ENCODE assay signal across 19 cellular contexts in genomic region chr1:205445653-205445955, GRCh38. TPM values are rescaled to one million over a fixed set of nuclear protein-coding genes. Genes with fewer than 3 reads are reported as not detected.
A peak's percentile ranks its signal among the peaks of the same experiment; 100 is the strongest.
DNase-seq lines count a peak whose midpoint lies in the region; ATAC-seq, FAIRE-seq and TF ChIP-seq lines count a peak whose summit lies in the region.
"Had no signal": no experiment of that assay in that cellular context is flagged by ENCODE, and none has a peak within 500 bp of the region (broad histone marks: within the 10 kb centered on the region; RNA-seq: fewer than 3 reads in every experiment).

No MANE protein-coding gene starts in this region.

- no peaks in the 10 kb centered on the region; the same call in 1 of the 2 replicates for H3K27me3 ChIP-seq in H9 (ENCODE audit: insufficient read depth, low read length)
- no peaks in the 10 kb centered on the region for H3K27me3 ChIP-seq in astrocyte (ENCODE audit: insufficient read depth, low read length)
- peaks cover 24% of the 10 kb centered on the region for H3K27me3 ChIP-seq in iPS-15b (ENCODE audit: control insufficient read depth, insufficient read depth, low read length)
- H3K27me3 ChIP-seq in psoas muscle (ENCODE audit: insufficient read depth in 3 of 3, low read length in 2 of 3), result no peaks in the 10 kb centered on the region

- H3K27ac ChIP-seq in H9 (ENCODE audit: insufficient read length, low read depth, low read length) (peak overlapping the region; percentile 44), astrocyte (ENCODE audit: low read depth, low read length) (no peak overlapping the region), psoas muscle (no peak overlapping the region)
- H3K27ac ChIP-seq: lower lobe of right lung had no signal

- H2BK20ac ChIP-seq in H9 (ENCODE audit: low read depth, low read length, poor library complexity, severe bottlenecking), result no peak overlapping the region

- H3K4me1 Mint-ChIP-seq in H9 (peaks cover 91 to 94% of the 10 kb centered on the region in 2 experiments), astrocyte (ENCODE audit: low read depth, unreplicated experiment) (peaks cover 63% of the 10 kb centered on the region)

- peak overlapping the region; percentile 31 for H2BK12ac ChIP-seq in H9 (ENCODE audit: insufficient read length, low read depth, low read length)

- no peak overlapping the region for H4K91ac ChIP-seq in H9 (ENCODE audit: insufficient read length, low read depth, low read length)

- no peaks in the 10 kb centered on the region for H3K36me3 ChIP-seq in astrocyte (ENCODE audit: insufficient read depth, low read length)
- no peaks in the 10 kb centered on the region for H3K36me3 ChIP-seq in iPS-15b (ENCODE audit: control insufficient read depth, insufficient read depth, low read length)
- no peaks in the 10 kb centered on the region for H3K36me3 ChIP-seq in psoas muscle (ENCODE audit: insufficient read depth in 1 of 2, low read depth in 1 of 2)
- H3K36me3 ChIP-seq in mucosa of descending colon (ENCODE audit: low read depth), result no peaks in the 10 kb centered on the region
- H3K36me3 ChIP-seq: lower lobe of right lung had no signal

- no peak overlapping the region for H3T11ph ChIP-seq in H9 (ENCODE audit: low read length)

- H3K9me3 ChIP-seq in H9 (ENCODE audit: control insufficient read depth, low read depth, low read length), result no peaks in the 10 kb centered on the region
- H3K9me3 ChIP-seq in astrocyte (ENCODE audit: insufficient read depth, low read depth, low read length), result no peaks in the 10 kb centered on the region
- no peaks in the 10 kb centered on the region for H3K9me3 ChIP-seq in iPS-15b (ENCODE audit: control insufficient read depth, insufficient read depth, low read length)
- H3K9me3 ChIP-seq in psoas muscle, result no peaks in the 10 kb centered on the region
- H3K9me3 ChIP-seq in mucosa of descending colon, result no peaks in the 10 kb centered on the region
- H3K9me3 ChIP-seq: lower lobe of right lung, SK-N-SH had no signal

- no peak overlapping the region for H3K4me3 ChIP-seq in astrocyte (ENCODE audit: insufficient read depth, low read depth, low read length)
- H3K4me3 ChIP-seq in iPS-15b (ENCODE audit: low read depth, low read length), result peak overlapping the region; percentile 24
- H3K4me3 ChIP-seq in psoas muscle, result peak overlapping the region; percentile 57
- no peak overlapping the region for H3K4me3 ChIP-seq in mucosa of descending colon
- H3K4me3 ChIP-seq: lower lobe of right lung had no signal

- H2AK5ac ChIP-seq in H9 (ENCODE audit: insufficient read length, low read length), result no peak overlapping the region

- H4K8ac ChIP-seq in H9 (replicated peaks; ENCODE audit: insufficient read length, low read depth, low read length), result no peak overlapping the region

- H3K4ac ChIP-seq in H9 (ENCODE audit: low read depth, low read length), result no peak overlapping the region

- H3K9me3 Mint-ChIP-seq in H9, result no peaks in the 10 kb centered on the region
- no peaks in the 10 kb centered on the region for H3K9me3 Mint-ChIP-seq in astrocyte (ENCODE audit: unreplicated experiment)
- H3K9me3 Mint-ChIP-seq: natural killer cell treated with Interleukin-12 subunit alpha and Interleukin-12 subunit beta and Interleukin-15 and Interleukin-18, amount 100 ng/mL, for 72 hours; stimulated activated naive CD8-positive, alpha-beta T cell treated with anti-CD3 and anti-CD28 coated beads, Interleukin-15, amount 100 ng/mL, for 72 hours had no signal

- H3K18ac ChIP-seq in H9 (ENCODE audit: insufficient read length, low read depth, low read length), result peak overlapping the region; percentile 16

- H3K79me2 ChIP-seq in H9 (ENCODE audit: insufficient read depth, low read length) (no peaks in the 10 kb centered on the region), astrocyte (ENCODE audit: insufficient read depth, low read length) (peaks cover 19% of the 10 kb centered on the region)

- H3K14ac ChIP-seq in H9 (ENCODE audit: insufficient read depth, low read length), result peak overlapping the region; percentile 21; the same call in 1 of the 2 replicates

- H3K4me3 Mint-ChIP-seq in H9 (peak overlapping the region; percentile 34 to 68; a peak in 4 of 5 replicates), astrocyte (ENCODE audit: unreplicated experiment) (no peak overlapping the region)
- H3K4me3 Mint-ChIP-seq: natural killer cell treated with Interleukin-12 subunit alpha and Interleukin-12 subunit beta and Interleukin-15 and Interleukin-18, amount 100 ng/mL, for 72 hours; stimulated activated naive CD8-positive, alpha-beta T cell treated with anti-CD3 and anti-CD28 coated beads, Interleukin-15, amount 100 ng/mL, for 72 hours had no signal

- H2BK5ac ChIP-seq in H9 (ENCODE audit: insufficient read length, low read length), result no peak overlapping the region

- no peaks in the 10 kb centered on the region for H3K79me1 ChIP-seq in H9 (ENCODE audit: insufficient read depth, low read depth, low read length, poor library complexity, severe bottlenecking)

- H3K23me2 ChIP-seq in H9 (ENCODE audit: insufficient read length, low read depth, low read length, poor library complexity, severe bottlenecking), result peaks cover 13% of the 10 kb centered on the region

- DNase-seq in H9 (no peak), astrocyte (ENCODE audit: low read depth) (no peak), psoas muscle (no peak), erythroblast (lab: John Stamatoyannopoulos, UW) (no peak), mucosa of descending colon (no peak)
- DNase-seq: activated CD4-positive, alpha-beta T cell treated with anti-CD3 and anti-CD28 coated beads for 4 hours; activated effector memory CD4-positive, alpha-beta T cell treated with anti-CD3 and anti-CD28 coated beads, Interleukin-2, amount 50 U/mL, for 16 hours; amniotic stem cell; EL; lower lobe of right lung; NCI-H1048; OCI-M1; SK-N-SH; stimulated activated naive CD8-positive, alpha-beta T cell treated with anti-CD3 and anti-CD28 coated beads, Interleukin-15, amount 100 ng/mL, for 72 hours had no signal

- WGBS in H9 (ENCODE audit: extremely low coverage, insufficient read length, low lambda C conversion rate), result no CpG with 5 or more reads among the region's 5 CpGs
- WGBS in psoas muscle, 3 donors, result 45 to 81% (median 56%) methylated on average over 5 of the region's 5 CpGs

- H4K5ac ChIP-seq in H9 (ENCODE audit: insufficient read length, low read depth, low read length), result no peak overlapping the region

- H3K4me2 ChIP-seq in H9 (ENCODE audit: insufficient read depth, insufficient read length, low read length) (peak overlapping the region; percentile 25), astrocyte (ENCODE audit: low read length) (peak overlapping the region; percentile 67)
- H3K4me2 ChIP-seq: SK-N-SH had no signal

- H4K20me1 ChIP-seq in H9 (ENCODE audit: control insufficient read depth, insufficient read depth, insufficient read length) (no peaks in the 10 kb centered on the region), astrocyte (ENCODE audit: insufficient read depth, low read length) (peaks cover 6% of the 10 kb centered on the region)

- TF ChIP-seq CTCF in H9 (conservative IDR thresholded peaks at IDR 0.05) (no peak), astrocyte (IDR thresholded peaks at IDR 0.05; ENCODE audit: insufficient read depth, low read depth, low read length) (no peak), psoas muscle (IDR thresholded peaks at IDR 0.05) (no peak), mucosa of descending colon (IDR thresholded peaks at IDR 0.05) (no peak)

- H3K27me3 Mint-ChIP-seq in H9 (ENCODE audit: low read depth), result peaks cover 7% of the 10 kb centered on the region
- no peaks in the 10 kb centered on the region for H3K27me3 Mint-ChIP-seq in astrocyte (ENCODE audit: low read depth, unreplicated experiment)

- H2BK120ac ChIP-seq in H9 (ENCODE audit: low read depth, low read length, poor library complexity, severe bottlenecking), result no peak overlapping the region

- intact Hi-C loops in psoas muscle (cut with DNase I), result no loop called here
- intact Hi-C loops in mucosa of descending colon (cut with DNase I, micrococcal nuclease), result no loop called here

- no peak overlapping the region for H2AFZ ChIP-seq in H9 (ENCODE audit: low read length)
- H2AFZ ChIP-seq in astrocyte (ENCODE audit: low read depth, low read length), result no peak overlapping the region

- peaks cover 61% of the 10 kb centered on the region for H3K4me1 ChIP-seq in H9 (ENCODE audit: insufficient read depth, low read length)
- H3K4me1 ChIP-seq in astrocyte (ENCODE audit: insufficient read depth, low read length), result peaks cover 47% of the 10 kb centered on the region
- peaks cover 81% of the 10 kb centered on the region for H3K4me1 ChIP-seq in iPS-15b (ENCODE audit: control insufficient read depth, insufficient read depth, low read length)
- peaks cover 42% of the 10 kb centered on the region for H3K4me1 ChIP-seq in psoas muscle
- H3K4me1 ChIP-seq in mucosa of descending colon (ENCODE audit: low read depth), result peaks cover 19% of the 10 kb centered on the region

- H3K56ac ChIP-seq in H9 (ENCODE audit: insufficient read length, low read depth, low read length), result no peak overlapping the region

- no peak overlapping the region for H2BK15ac ChIP-seq in H9 (ENCODE audit: low read depth, low read length)

- H3K36me3 Mint-ChIP-seq in H9 (ENCODE audit: insufficient read depth in 1 of 3, low read depth in 3 of 3) (peaks cover 0 to 24% (median 4%) of the 10 kb centered on the region in 3 experiments; a peak in 4 of 7 replicates), astrocyte (ENCODE audit: low read depth, unreplicated experiment) (peaks cover 1% of the 10 kb centered on the region)
- H3K36me3 Mint-ChIP-seq: natural killer cell treated with Interleukin-12 subunit alpha and Interleukin-12 subunit beta and Interleukin-15 and Interleukin-18, amount 100 ng/mL, for 72 hours had no signal

- no peak for TF ChIP-seq POLR2A in erythroblast (IDR thresholded peaks at IDR 0.05; ENCODE audit: low read length)

- H3K9ac ChIP-seq in H9 (ENCODE audit: extremely low read depth, insufficient read length, low read length) (no peak overlapping the region), astrocyte (ENCODE audit: low read length) (no peak overlapping the region), iPS-15b (ENCODE audit: low read depth, low read length) (peak overlapping the region; percentile 57)
- H3K9ac ChIP-seq: SK-N-SH had no signal

- peak overlapping the region; percentile 93 to 96 (median 94) for H3K27ac Mint-ChIP-seq in H9
- H3K27ac Mint-ChIP-seq in astrocyte (ENCODE audit: unreplicated experiment), result no peak overlapping the region
- H3K27ac Mint-ChIP-seq: natural killer cell treated with Interleukin-12 subunit alpha and Interleukin-12 subunit beta and Interleukin-15 and Interleukin-18, amount 100 ng/mL, for 72 hours; stimulated activated naive CD8-positive, alpha-beta T cell treated with anti-CD3 and anti-CD28 coated beads, Interleukin-15, amount 100 ng/mL, for 72 hours had no signal

- H3K23ac ChIP-seq in H9 (ENCODE audit: insufficient read length, low read depth, low read length), result no peak overlapping the region

- FAIRE-seq in astrocyte (lab: Jason Lieb, UNC), result no peak
- FAIRE-seq: frontal cortex had no signal

- no peak for ATAC-seq in psoas muscle
- ATAC-seq in mucosa of descending colon, result no peak
- ATAC-seq in GM19395 (IDR thresholded peaks at IDR 0.05; ENCODE audit: unreplicated experiment), result no peak
- no peak for ATAC-seq in GM18519 (IDR thresholded peaks at IDR 0.05; ENCODE audit: low FRiP score, unreplicated experiment)
- ATAC-seq: lower lobe of right lung; natural killer cell treated with Interleukin-12 subunit alpha and Interleukin-12 subunit beta and Interleukin-15 and Interleukin-18, amount 100 ng/mL, for 72 hours; stimulated activated naive CD8-positive, alpha-beta T cell treated with anti-CD3 and anti-CD28 coated beads, Interleukin-15, amount 100 ng/mL, for 72 hours had no signal

RNA-seq across cellular contexts. Expression of gene BLACAT1, which starts 10.2 kb away (rescaled TPM):
- total RNA-seq in H9 (2021), result 3.8 and 4.0 TPM in 2 replicates
- 2.2 and 2.3 TPM in 2 replicates for total RNA-seq in astrocyte
- total RNA-seq in psoas muscle, result not detected
- polyA plus RNA-seq in psoas muscle, result not detected
- total RNA-seq in mucosa of descending colon, result under 1 TPM; 0.14 to 0.46 (median 0.19) TPM
- total RNA-seq: natural killer cell treated with Interleukin-12 subunit alpha and Interleukin-12 subunit beta and Interleukin-15 and Interleukin-18, amount 100 ng/mL, for 72 hours had no signal
- polyA plus RNA-seq: SK-N-SH had no signal

RNA-seq across cellular contexts. Expression of gene LEMD1, which starts 23.7 kb away (rescaled TPM):
- total RNA-seq in H9 (2021) (11.8 and 11.9 TPM in 2 replicates), astrocyte (2.5 and 3.1 TPM in 2 replicates), psoas muscle (not detected), mucosa of descending colon (not detected)
- polyA plus RNA-seq in psoas muscle, result not detected
- total RNA-seq: lower lobe of right lung; natural killer cell treated with Interleukin-12 subunit alpha and Interleukin-12 subunit beta and Interleukin-15 and Interleukin-18, amount 100 ng/mL, for 72 hours had no signal
- polyA plus RNA-seq: SK-N-SH had no signal

RNA-seq across cellular contexts. Expression of gene CDK18, which starts 58.9 kb away (rescaled TPM):
- total RNA-seq in H9 (2021), result 34.6 and 38.5 TPM in 2 replicates
- total RNA-seq in astrocyte, result 15.7 and 17.8 TPM in 2 replicates
- 10 to 100 TPM in 1 of 4 donors, 1 to 10 TPM in 3; 3.9 to 11.9 (median 6.0) TPM for total RNA-seq in psoas muscle
- 1 to 10 TPM; 1.5 to 2.1 (median 1.6) TPM for polyA plus RNA-seq in psoas muscle
- total RNA-seq in mucosa of descending colon, result 10 to 100 TPM; 32.1 to 41.2 (median 37.0) TPM

Comparison
In these comparisons a context has a peak if more than half of its experiments do, and no peak if none do; other contexts are left out.
1. H3K4me3 ChIP-seq: peak in iPS-15b (single experiment) and psoas muscle (single experiment); none in astrocyte (single experiment) and mucosa of descending colon (single experiment).